In the genomic region with DNA sequence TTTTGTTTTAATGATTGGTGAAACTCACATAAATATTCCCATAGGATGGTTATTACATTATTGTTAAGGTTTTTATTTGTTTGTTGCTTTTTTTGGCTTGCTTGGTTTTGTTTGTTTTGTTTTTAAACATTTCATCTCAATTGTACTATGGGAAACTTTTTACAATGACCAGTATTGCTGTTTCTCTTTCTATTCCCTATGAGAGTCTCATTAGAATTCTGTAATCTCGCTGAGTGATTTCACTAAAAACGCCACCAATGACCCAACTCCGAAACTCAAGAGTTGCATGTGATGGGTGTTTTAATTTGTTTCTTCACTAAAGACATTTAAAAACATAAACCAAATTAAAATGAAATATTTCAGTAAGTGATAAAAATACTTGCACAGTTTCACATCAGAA, we compare ENCODE assay signal across 27 cellular contexts.
"Had no signal": no experiment of that assay in that cellular context is flagged by ENCODE, and none has a peak within 500 bp of the region (broad histone marks: within the 10 kb centered on the region; RNA-seq: fewer than 3 reads in every experiment).

No MANE protein-coding gene starts in this region.

- H3K4me1 ChIP-seq: ascending aorta, heart left ventricle had no signal

- H3K36me3 ChIP-seq: ascending aorta, heart left ventricle had no signal

- H3K27me3 ChIP-seq: ascending aorta had no signal

- H3K36me3 Mint-ChIP-seq: activated naive CD4-positive, alpha-beta T cell treated with anti-CD3 and anti-CD28 coated beads, Interleukin-2, amount 10 ng/mL, durations not matched to agents 7 days and 5 days; activated naive CD4-positive, alpha-beta T cell treated with anti-CD3 and anti-CD28 coated beads, Interleukin-2, amount 50 U/mL, for 72 hours; activated naive CD8-positive, alpha-beta T cell treated with anti-CD3 and anti-CD28 coated beads, Interleukin-2, amount 10 ng/mL, durations not matched to agents 7 days and 5 days; brain had no signal

- H3K9me3 ChIP-seq: ascending aorta, heart left ventricle had no signal

- H3K27ac Mint-ChIP-seq: activated CD4-positive, alpha-beta memory T cell treated with anti-CD3 and anti-CD28 coated beads, Interleukin-2, amount 10 ng/mL, durations not matched to agents 7 days and 5 days; activated CD4-positive, alpha-beta T cell treated with anti-CD3 and anti-CD28 coated beads for 36 hours; activated CD4-positive, alpha-beta T cell treated with anti-CD3 and anti-CD28 coated beads, Interleukin-2, amount 10 ng/mL, durations not matched to agents 7 days and 5 days; activated naive CD4-positive, alpha-beta T cell treated with anti-CD3 and anti-CD28 coated beads, Interleukin-2, amount 10 ng/mL, durations not matched to agents 7 days and 5 days; activated naive CD4-positive, alpha-beta T cell treated with anti-CD3 and anti-CD28 coated beads, Interleukin-2, amount 50 U/mL, for 72 hours; activated naive CD8-positive, alpha-beta T cell treated with anti-CD3 and anti-CD28 coated beads, Interleukin-2, amount 10 ng/mL, durations not matched to agents 7 days and 5 days; activated T-cell treated with anti-CD3 and anti-CD28 coated beads, Interleukin-2, amount 50 U/mL, for 24 hours; activated T-cell treated with anti-CD3 and anti-CD28 coated beads, Interleukin-2, amount 50 U/mL, for 72 hours; brain; dendritic cell treated with granulocyte-macrophage colony-stimulating factor and Interleukin-4, amounts not matched to agents 40 ng/mL and 50 ng/mL, for 4 days; effector memory CD8-positive, alpha-beta T cell had no signal

- H3K27me3 Mint-ChIP-seq: dendritic cell treated with granulocyte-macrophage colony-stimulating factor and Interleukin-4, amounts not matched to agents 40 ng/mL and 50 ng/mL, for 4 days had no signal

- H3K9me3 Mint-ChIP-seq: activated CD4-positive, alpha-beta memory T cell treated with anti-CD3 and anti-CD28 coated beads, Interleukin-2, amount 10 ng/mL, durations not matched to agents 7 days and 5 days; activated CD4-positive, alpha-beta T cell treated with anti-CD3 and anti-CD28 coated beads, Interleukin-2, amount 10 ng/mL, durations not matched to agents 7 days and 5 days; activated naive CD4-positive, alpha-beta T cell treated with anti-CD3 and anti-CD28 coated beads, Interleukin-2, amount 10 ng/mL, durations not matched to agents 7 days and 5 days; activated naive CD4-positive, alpha-beta T cell treated with anti-CD3 and anti-CD28 coated beads, Interleukin-2, amount 50 U/mL, for 72 hours; activated naive CD8-positive, alpha-beta T cell treated with anti-CD3 and anti-CD28 coated beads, Interleukin-2, amount 10 ng/mL, durations not matched to agents 7 days and 5 days; activated T-cell treated with anti-CD3 and anti-CD28 coated beads, Interleukin-2, amount 50 U/mL, for 24 hours; activated T-cell treated with anti-CD3 and anti-CD28 coated beads, Interleukin-2, amount 50 U/mL, for 72 hours; brain; central memory CD8-positive, alpha-beta T cell; dendritic cell treated with granulocyte-macrophage colony-stimulating factor and Interleukin-4, amounts not matched to agents 40 ng/mL and 50 ng/mL, for 4 days; effector memory CD8-positive, alpha-beta T cell had no signal

- H3K4me1 Mint-ChIP-seq: activated CD4-positive, alpha-beta memory T cell treated with anti-CD3 and anti-CD28 coated beads, Interleukin-2, amount 10 ng/mL, durations not matched to agents 7 days and 5 days; activated CD4-positive, alpha-beta T cell treated with anti-CD3 and anti-CD28 coated beads for 36 hours; activated CD4-positive, alpha-beta T cell treated with anti-CD3 and anti-CD28 coated beads, Interleukin-2, amount 10 ng/mL, durations not matched to agents 7 days and 5 days; activated naive CD4-positive, alpha-beta T cell treated with anti-CD3 and anti-CD28 coated beads, Interleukin-2, amount 10 ng/mL, durations not matched to agents 7 days and 5 days; activated naive CD8-positive, alpha-beta T cell treated with anti-CD3 and anti-CD28 coated beads, Interleukin-2, amount 10 ng/mL, durations not matched to agents 7 days and 5 days; central memory CD8-positive, alpha-beta T cell had no signal

- ATAC-seq: activated CD4-positive, alpha-beta T cell treated with anti-CD3 and anti-CD28 coated beads for 36 hours; activated naive CD4-positive, alpha-beta T cell treated with anti-CD3 and anti-CD28 coated beads, Interleukin-2, amount 50 U/mL, for 72 hours; activated T-cell treated with anti-CD3 and anti-CD28 coated beads, Interleukin-2, amount 50 U/mL, for 72 hours; effector memory CD8-positive, alpha-beta T cell; heart left ventricle had no signal

- H3K27ac ChIP-seq: ascending aorta, coronary artery, epithelial cell of prostate, heart left ventricle had no signal

- H3K4me3 ChIP-seq: ascending aorta, coronary artery, heart left ventricle had no signal

- DNase-seq: activated CD4-positive, alpha-beta memory T cell treated with anti-CD3 and anti-CD28 coated beads, Interleukin-2, amount 10 ng/mL, durations not matched to agents 7 days and 5 days; activated CD4-positive, alpha-beta T cell treated with anti-CD3 and anti-CD28 coated beads for 36 hours; activated CD4-positive, alpha-beta T cell treated with anti-CD3 and anti-CD28 coated beads, Interleukin-2, amount 10 ng/mL, durations not matched to agents 7 days and 5 days; activated CD4-positive, alpha-beta T cell treated with anti-CD3 and anti-CD28 coated beads, Interleukin-2, amount 50 U/mL, for 4 hours; activated CD4-positive, CD25-positive, alpha-beta regulatory T cell; activated CD4-positive, CD25-positive, alpha-beta regulatory T cell treated with anti-CD3 and anti-CD28 coated beads, Interleukin-2, amount 50 U/mL, for 72 hours; activated CD8-positive, alpha-beta memory T cell treated with anti-CD3 and anti-CD28 coated beads, Interleukin-2, amount 50 U/mL, for 48 hours; activated gamma-delta T cell; activated naive CD4-positive, alpha-beta T cell; activated naive CD4-positive, alpha-beta T cell treated with anti-CD3 and anti-CD28 coated beads, Interleukin-2, amount 10 ng/mL, durations not matched to agents 7 days and 5 days; activated naive CD8-positive, alpha-beta T cell treated with anti-CD3 and anti-CD28 coated beads, Interleukin-2, amount 10 ng/mL, durations not matched to agents 7 days and 5 days; activated T-cell treated with anti-CD3 and anti-CD28 coated beads for 4 hours; activated T-cell treated with anti-CD3 and anti-CD28 coated beads, Interleukin-2, amount 50 U/mL, for 24 hours; activated T-cell treated with anti-CD3 and anti-CD28 coated beads, Interleukin-2, amount 50 U/mL, for 72 hours; effector CD4-positive, alpha-beta T cell; effector memory CD8-positive, alpha-beta T cell; foreskin fibroblast; glutamatergic neuron; heart left ventricle; T-helper 2 cell had no signal

- H3K4me3 Mint-ChIP-seq: activated CD4-positive, alpha-beta memory T cell treated with anti-CD3 and anti-CD28 coated beads, Interleukin-2, amount 10 ng/mL, durations not matched to agents 7 days and 5 days; activated CD4-positive, alpha-beta T cell treated with anti-CD3 and anti-CD28 coated beads for 36 hours; activated CD4-positive, alpha-beta T cell treated with anti-CD3 and anti-CD28 coated beads, Interleukin-2, amount 10 ng/mL, durations not matched to agents 7 days and 5 days; activated naive CD4-positive, alpha-beta T cell treated with anti-CD3 and anti-CD28 coated beads, Interleukin-2, amount 10 ng/mL, durations not matched to agents 7 days and 5 days; activated naive CD8-positive, alpha-beta T cell treated with anti-CD3 and anti-CD28 coated beads, Interleukin-2, amount 10 ng/mL, durations not matched to agents 7 days and 5 days; activated T-cell treated with anti-CD3 and anti-CD28 coated beads, Interleukin-2, amount 50 U/mL, for 24 hours; activated T-cell treated with anti-CD3 and anti-CD28 coated beads, Interleukin-2, amount 50 U/mL, for 72 hours; brain; central memory CD8-positive, alpha-beta T cell; dendritic cell treated with granulocyte-macrophage colony-stimulating factor and Interleukin-4, amounts not matched to agents 40 ng/mL and 50 ng/mL, for 4 days; effector memory CD8-positive, alpha-beta T cell had no signal
